ENCODE assay signal across 9 cellular contexts in genomic region chr1:7912743-7913557, GRCh38. TPM values are rescaled to one million over a fixed set of nuclear protein-coding genes. Genes with fewer than 3 reads are reported as not detected.
DNase-seq lines count a peak whose midpoint lies in the region; ATAC-seq lines count a peak whose summit lies in the region.
"Had no signal": no experiment of that assay in that cellular context is flagged by ENCODE, and none has a peak within 500 bp of the region (broad histone marks: within the 10 kb centered on the region; RNA-seq: fewer than 3 reads in every experiment).

No MANE protein-coding gene starts in this region.

- peak in 1 of 2 donors; percentile 22 for ATAC-seq in activated naive CD4-positive, alpha-beta T cell treated with anti-CD3 and anti-CD28 coated beads, Interleukin-2, amount 50 U/mL, for 72 hours
- ATAC-seq in HG03025 (IDR thresholded peaks at IDR 0.05; ENCODE audit: low FRiP score, unreplicated experiment): no peak
- ATAC-seq in GM21526 (IDR thresholded peaks at IDR 0.05; ENCODE audit: low FRiP score, unreplicated experiment): no peak

- no peaks in the 10 kb centered on the region for H3K9me3 Mint-ChIP-seq in activated naive CD4-positive, alpha-beta T cell treated with anti-CD3 and anti-CD28 coated beads, Interleukin-2, amount 50 U/mL, for 72 hours

- H3K27me3 ChIP-seq in mononuclear cell (ENCODE audit: insufficient read depth, low read length): no peaks in the 10 kb centered on the region

- peak overlapping the region; percentile 11 to 66 for H3K27ac Mint-ChIP-seq in activated naive CD4-positive, alpha-beta T cell treated with anti-CD3 and anti-CD28 coated beads, Interleukin-2, amount 50 U/mL, for 72 hours

- peaks cover 3% of the 10 kb centered on the region for H3K4me1 ChIP-seq in mononuclear cell (ENCODE audit: insufficient read depth, low read length)
- H3K4me1 ChIP-seq: esophagus muscularis mucosa had no signal

- H3K9me3 ChIP-seq in mononuclear cell (ENCODE audit: low read depth, low read length): no peaks in the 10 kb centered on the region
- H3K9me3 ChIP-seq: esophagus muscularis mucosa had no signal

- peaks cover 0 to 5% of the 10 kb centered on the region in 2 donors for H3K36me3 Mint-ChIP-seq in activated naive CD4-positive, alpha-beta T cell treated with anti-CD3 and anti-CD28 coated beads, Interleukin-2, amount 50 U/mL, for 72 hours

- H3K4me3 ChIP-seq in mononuclear cell (ENCODE audit: low read length): peak overlapping the region; percentile 35
- H3K4me3 ChIP-seq: esophagus muscularis mucosa had no signal

- DNase-seq in GM19238 (ENCODE audit: insufficient read length, low spot score): peak; percentile 26
- DNase-seq in OCI-M1 (lab: John Stamatoyannopoulos, UW): peak; percentile 14
- DNase-seq in activated naive CD4-positive, alpha-beta T cell treated with anti-CD3 and anti-CD28 coated beads, Interleukin-2, amount 50 U/mL, for 72 hours (ENCODE audit: low spot score in 2 of 2): no peak
- DNase-seq in occipital lobe (lab: John Stamatoyannopoulos, UW): no peak
- no peak for DNase-seq in 8988T

RNA-seq across cellular contexts. Expression of gene TNFRSF9, which starts 27.7 kb away (rescaled TPM):
- total RNA-seq in activated naive CD4-positive, alpha-beta T cell treated with anti-CD3 and anti-CD28 coated beads, Interleukin-2, amount 50 U/mL, for 72 hours: 10 to 100 TPM; 10.8 to 66.8 TPM
- total RNA-seq in mononuclear cell (2.4 TPM), occipital lobe (not detected)

RNA-seq across cellular contexts. Expression of gene PARK7, which starts 48.6 kb away (rescaled TPM):
- total RNA-seq in activated naive CD4-positive, alpha-beta T cell treated with anti-CD3 and anti-CD28 coated beads, Interleukin-2, amount 50 U/mL, for 72 hours: 100 to 1,000 TPM; 385 to 475 TPM
- total RNA-seq in mononuclear cell (72.3 TPM), occipital lobe (112 TPM)

Comparison
In these comparisons a context has a peak if more than half of its experiments do, and no peak if none do; other contexts are left out.
1. DNase-seq: peak in GM19238 (single experiment) and OCI-M1 (single experiment); none in activated naive CD4-positive, alpha-beta T cell treated with anti-CD3 and anti-CD28 coated beads, Interleukin-2, amount 50 U/mL, for 72 hours (0 of 2), occipital lobe (single experiment) and 8988T (single experiment).